ENCODE assay signal across 9 cellular contexts in the genomic region with DNA sequence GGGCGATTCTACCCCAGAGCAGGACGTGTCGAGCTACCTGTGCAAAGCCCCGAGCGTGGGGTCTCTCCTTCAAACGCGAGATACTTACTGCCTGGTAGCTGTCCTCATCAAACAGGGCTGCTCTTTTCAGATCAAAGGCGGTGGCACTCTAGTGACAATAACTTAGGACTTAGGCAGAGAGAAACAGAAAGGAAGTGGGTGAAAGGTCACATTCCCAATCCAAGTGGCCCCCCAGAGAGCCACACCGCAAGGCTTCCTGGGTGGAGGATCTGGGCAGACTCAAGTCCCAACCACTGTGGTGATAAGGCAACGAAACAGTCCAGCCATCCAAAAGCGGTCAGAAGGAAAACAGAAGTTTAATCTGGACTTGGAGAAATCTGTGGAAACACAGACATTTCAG.
A peak's percentile ranks its signal among the peaks of the same experiment; 100 is the strongest.
DNase-seq lines count a peak whose midpoint lies in the region; ATAC-seq and TF ChIP-seq lines count a peak whose summit lies in the region.
"Had no signal": no experiment of that assay in that cellular context is flagged by ENCODE, and none has a peak within 500 bp of the region (broad histone marks: within the 10 kb centered on the region; RNA-seq: fewer than 3 reads in every experiment).

No MANE protein-coding gene starts in this region.

- H3K4me3 ChIP-seq in tibial nerve, result peak overlapping the region; percentile 16 to 44 (median 22)
- H3K4me3 ChIP-seq: K562 had no signal

- H3K9me3 ChIP-seq in tibial nerve, result no peaks in the 10 kb centered on the region

- H3K27ac ChIP-seq in tibial nerve, result peak overlapping the region; percentile 65 to 94 (median 81)

- TF ChIP-seq CTCF in activated CD8-positive, alpha-beta T cell treated with anti-CD3 and anti-CD28 coated beads for 36 hours (IDR thresholded peaks at IDR 0.05), result no peak
- TF ChIP-seq CTCF in endothelial cell (IDR thresholded peaks at IDR 0.05; ENCODE audit: unreplicated experiment) (no peak), tibial nerve (IDR thresholded peaks at IDR 0.05) (no peak)

- H3K4me1 Mint-ChIP-seq in activated CD8-positive, alpha-beta T cell treated with anti-CD3 and anti-CD28 coated beads, Interleukin-2, amount 10 ng/mL, durations not matched to agents 7 days and 5 days (ENCODE audit: low read depth), result peaks cover 30% of the 10 kb centered on the region
- peaks cover 31% of the 10 kb centered on the region for H3K4me1 Mint-ChIP-seq in activated CD8-positive, alpha-beta T cell treated with anti-CD3 and anti-CD28 coated beads for 36 hours (ENCODE audit: low read depth)
- H3K4me1 Mint-ChIP-seq in endothelial cell (ENCODE audit: unreplicated experiment), result peaks cover 35% of the 10 kb centered on the region

- no peak for TF ChIP-seq EP300 in tibial nerve (IDR thresholded peaks at IDR 0.05)

- H3K9me3 Mint-ChIP-seq in activated CD8-positive, alpha-beta T cell treated with anti-CD3 and anti-CD28 coated beads, Interleukin-2, amount 10 ng/mL, durations not matched to agents 7 days and 5 days (ENCODE audit: insufficient read depth), result no peaks in the 10 kb centered on the region
- H3K9me3 Mint-ChIP-seq in activated CD8-positive, alpha-beta T cell treated with anti-CD3 and anti-CD28 coated beads for 36 hours, result no peaks in the 10 kb centered on the region
- peaks cover 15% of the 10 kb centered on the region for H3K9me3 Mint-ChIP-seq in endothelial cell (ENCODE audit: unreplicated experiment)

- POLR2A ChIA-PET in activated CD8-positive, alpha-beta T cell treated with anti-CD3 and anti-CD28 coated beads, Interleukin-2, amount 10 ng/mL, durations not matched to agents 7 days and 5 days (lab: Charles Lee), result no interaction called here
- POLR2A ChIA-PET in activated CD8-positive, alpha-beta T cell treated with anti-CD3 and anti-CD28 coated beads for 36 hours (lab: Charles Lee), result no interaction called here

- no peak overlapping the region for H3K4me3 Mint-ChIP-seq in activated CD8-positive, alpha-beta T cell treated with anti-CD3 and anti-CD28 coated beads, Interleukin-2, amount 10 ng/mL, durations not matched to agents 7 days and 5 days
- H3K4me3 Mint-ChIP-seq in activated CD8-positive, alpha-beta T cell treated with anti-CD3 and anti-CD28 coated beads for 36 hours, result no peak overlapping the region
- peak overlapping the region; percentile 31 for H3K4me3 Mint-ChIP-seq in endothelial cell (ENCODE audit: unreplicated experiment)

- ATAC-seq in activated CD8-positive, alpha-beta T cell treated with anti-CD3 and anti-CD28 coated beads, Interleukin-2, amount 10 ng/mL, durations not matched to agents 7 days and 5 days, result no peak
- no peak for ATAC-seq in activated CD8-positive, alpha-beta T cell treated with anti-CD3 and anti-CD28 coated beads for 36 hours
- ATAC-seq in HG02970 (IDR thresholded peaks at IDR 0.05; ENCODE audit: low FRiP score, unreplicated experiment), result no peak
- ATAC-seq: K562 had no signal

- H3K27me3 Mint-ChIP-seq in activated CD8-positive, alpha-beta T cell treated with anti-CD3 and anti-CD28 coated beads, Interleukin-2, amount 10 ng/mL, durations not matched to agents 7 days and 5 days (ENCODE audit: low read depth), result no peaks in the 10 kb centered on the region
- no peaks in the 10 kb centered on the region for H3K27me3 Mint-ChIP-seq in activated CD8-positive, alpha-beta T cell treated with anti-CD3 and anti-CD28 coated beads for 36 hours
- peaks cover 6% of the 10 kb centered on the region for H3K27me3 Mint-ChIP-seq in endothelial cell (ENCODE audit: unreplicated experiment)

- CTCF ChIA-PET in activated CD8-positive, alpha-beta T cell treated with anti-CD3 and anti-CD28 coated beads, Interleukin-2, amount 10 ng/mL, durations not matched to agents 7 days and 5 days (lab: Charles Lee), result interaction anchor here (2.0 kb wide), 1 partner anchor 224 kb away, joined by 8 read pairs; no protein-coding TSS in a partner anchor
- CTCF ChIA-PET in activated CD8-positive, alpha-beta T cell treated with anti-CD3 and anti-CD28 coated beads for 36 hours (lab: Charles Lee), result no interaction called here

- no peak for TF ChIP-seq POLR2A in tibial nerve (IDR thresholded peaks at IDR 0.05)

- DNase-seq in activated CD8-positive, alpha-beta T cell treated with anti-CD3 and anti-CD28 coated beads, Interleukin-2, amount 10 ng/mL, durations not matched to agents 7 days and 5 days, result no peak
- no peak for DNase-seq in activated CD8-positive, alpha-beta T cell treated with anti-CD3 and anti-CD28 coated beads for 36 hours
- DNase-seq in endothelial cell (ENCODE audit: low spot score), result no peak
- DNase-seq in mucosa of gallbladder (ENCODE audit: low spot score), result peak; percentile 44
- DNase-seq in tibial nerve (ENCODE audit: low spot score in 2 of 2), result peak in 1 of 2 donors; percentile 36
- DNase-seq in stimulated activated CD4-positive, alpha-beta T cell treated with anti-CD3 and anti-CD28 coated beads, Interleukin-4, amount 100 ng/mL, for 24 hours, result no peak
- no peak for DNase-seq in GM03348 (ENCODE audit: low spot score)

- peak overlapping the region; percentile 46 for H3K27ac Mint-ChIP-seq in activated CD8-positive, alpha-beta T cell treated with anti-CD3 and anti-CD28 coated beads, Interleukin-2, amount 10 ng/mL, durations not matched to agents 7 days and 5 days
- H3K27ac Mint-ChIP-seq in activated CD8-positive, alpha-beta T cell treated with anti-CD3 and anti-CD28 coated beads for 36 hours, result no peak overlapping the region
- H3K27ac Mint-ChIP-seq in endothelial cell (ENCODE audit: unreplicated experiment), result peak overlapping the region; percentile 57

- H3K4me1 ChIP-seq in tibial nerve, result peaks cover 0 to 65% (median 37%) of the 10 kb centered on the region in 4 donors

- no peaks in the 10 kb centered on the region for H3K27me3 ChIP-seq in tibial nerve

- intact Hi-C loops in activated CD8-positive, alpha-beta T cell treated with anti-CD3 and anti-CD28 coated beads for 36 hours (cut with micrococcal nuclease), result no loop called here

- no peaks in the 10 kb centered on the region for H3K36me3 ChIP-seq in tibial nerve

- H3K36me3 Mint-ChIP-seq in activated CD8-positive, alpha-beta T cell treated with anti-CD3 and anti-CD28 coated beads, Interleukin-2, amount 10 ng/mL, durations not matched to agents 7 days and 5 days (ENCODE audit: low read depth), result peaks cover 2% of the 10 kb centered on the region
- peaks cover 2% of the 10 kb centered on the region for H3K36me3 Mint-ChIP-seq in activated CD8-positive, alpha-beta T cell treated with anti-CD3 and anti-CD28 coated beads for 36 hours (ENCODE audit: low read depth)
- H3K36me3 Mint-ChIP-seq in endothelial cell (ENCODE audit: low read depth, unreplicated experiment), result peaks cover 16% of the 10 kb centered on the region

- WGBS in tibial nerve, 2 donors, result 13 to 16% methylated on average over 11 of the region's 11 CpGs
